In genomic region chr11:94895451-94895850, GRCh38 we compare ENCODE assay signal across 14 cellular contexts.
DNase-seq lines count a peak whose midpoint lies in the region; ATAC-seq, FAIRE-seq and TF ChIP-seq lines count a peak whose summit lies in the region.
"Had no signal": no experiment of that assay in that cellular context is flagged by ENCODE, and none has a peak within 500 bp of the region (broad histone marks: within the 10 kb centered on the region; RNA-seq: fewer than 3 reads in every experiment).

No MANE protein-coding gene starts in this region.

- H3K27me3 ChIP-seq in right atrium auricular region: no peaks in the 10 kb centered on the region
- H3K27me3 ChIP-seq in right cardiac atrium (ENCODE audit: control insufficient read depth, insufficient read depth): no peaks in the 10 kb centered on the region
- H3K27me3 ChIP-seq: SJCRH30 had no signal

- 34% methylated on average over 2 of the region's 2 CpGs for WGBS in right cardiac atrium

- H3K9me3 ChIP-seq in right atrium auricular region (peaks cover 0 to 30% of the 10 kb centered on the region in 2 donors), right cardiac atrium (ENCODE audit: control insufficient read depth, low read length) (no peaks in the 10 kb centered on the region)
- H3K9me3 ChIP-seq: SJCRH30 had no signal

- no peak overlapping the region for H3K27ac ChIP-seq in right atrium auricular region
- H3K27ac ChIP-seq in right cardiac atrium (ENCODE audit: low read length): no peak overlapping the region
- H3K27ac ChIP-seq: SJCRH30 had no signal

- intact Hi-C loops in Right ventricle myocardium inferior (cut with DNase I): no loop called here
- intact Hi-C loops in right cardiac atrium (cut with DNase I): loop anchor here in 3 of 4 donors (5.0 kb wide), 1 partner anchor 273 kb away; no protein-coding TSS in a partner anchor

- H3K36me3 ChIP-seq in right atrium auricular region: no peaks in the 10 kb centered on the region
- H3K36me3 ChIP-seq: SJCRH30 had no signal

- ATAC-seq in Right ventricle myocardium inferior: peak; percentile 43
- peak; percentile 64 to 79 for ATAC-seq in right cardiac atrium
- no peak for ATAC-seq in GM21390 (IDR thresholded peaks at IDR 0.05; ENCODE audit: unreplicated experiment)

- H3K4me1 ChIP-seq in right atrium auricular region (no peaks in the 10 kb centered on the region), right cardiac atrium (ENCODE audit: control insufficient read depth, insufficient read depth, low read length) (peaks cover 1% of the 10 kb centered on the region)
- H3K4me1 ChIP-seq: Caco-2, SJCRH30 had no signal

- H3K4me3 ChIP-seq in right atrium auricular region: no peak overlapping the region
- H3K4me3 ChIP-seq in choroid plexus epithelial cell (ENCODE audit: low read depth, low read length): no peak overlapping the region
- no peak overlapping the region for H3K4me3 ChIP-seq in right cardiac atrium (ENCODE audit: low read length)
- H3K4me3 ChIP-seq: SJCRH30 had no signal

- DNase-seq in Right ventricle myocardium inferior (ENCODE audit: missing footprints) (no peak), right atrium auricular region (ENCODE audit: low spot score) (no peak), choroid plexus epithelial cell (ENCODE audit: low read depth) (peak; percentile 93), right cardiac atrium (no peak), stromal cell of bone marrow (ENCODE audit: low read depth) (peak; percentile 40), iPS-NIHi7 (ENCODE audit: extremely low spot score) (no peak), H54 (ENCODE audit: insufficient read length, low spot score) (no peak)
- DNase-seq: activated CD4-positive, alpha-beta T cell treated with anti-CD3 and anti-CD28 coated beads, Interleukin-2, amount 50 U/mL, for 48 hours; Caco-2; GOT3; nucleus accumbens; SJCRH30 had no signal

- TF ChIP-seq POLR2A in H54 (IDR thresholded peaks at IDR 0.05; ENCODE audit: low read depth, low read length): no peak

- TF ChIP-seq CTCF in right atrium auricular region (IDR thresholded peaks at IDR 0.05) (no peak), choroid plexus epithelial cell (conservative IDR thresholded peaks at IDR 0.05; ENCODE audit: low read depth, low read length) (no peak)

- FAIRE-seq in H54 (lab: Jason Lieb, UNC): no peak
- FAIRE-seq: TTC549 had no signal

Comparison
In these comparisons a context has a peak if more than half of its experiments do, and no peak if none do; other contexts are left out.
1. DNase-seq: peak in choroid plexus epithelial cell (single experiment) and stromal cell of bone marrow (single experiment); none in Right ventricle myocardium inferior (single experiment), right atrium auricular region (single experiment), right cardiac atrium (0 of 3), iPS-NIHi7 (single experiment) and H54 (single experiment).